In the genomic region with DNA sequence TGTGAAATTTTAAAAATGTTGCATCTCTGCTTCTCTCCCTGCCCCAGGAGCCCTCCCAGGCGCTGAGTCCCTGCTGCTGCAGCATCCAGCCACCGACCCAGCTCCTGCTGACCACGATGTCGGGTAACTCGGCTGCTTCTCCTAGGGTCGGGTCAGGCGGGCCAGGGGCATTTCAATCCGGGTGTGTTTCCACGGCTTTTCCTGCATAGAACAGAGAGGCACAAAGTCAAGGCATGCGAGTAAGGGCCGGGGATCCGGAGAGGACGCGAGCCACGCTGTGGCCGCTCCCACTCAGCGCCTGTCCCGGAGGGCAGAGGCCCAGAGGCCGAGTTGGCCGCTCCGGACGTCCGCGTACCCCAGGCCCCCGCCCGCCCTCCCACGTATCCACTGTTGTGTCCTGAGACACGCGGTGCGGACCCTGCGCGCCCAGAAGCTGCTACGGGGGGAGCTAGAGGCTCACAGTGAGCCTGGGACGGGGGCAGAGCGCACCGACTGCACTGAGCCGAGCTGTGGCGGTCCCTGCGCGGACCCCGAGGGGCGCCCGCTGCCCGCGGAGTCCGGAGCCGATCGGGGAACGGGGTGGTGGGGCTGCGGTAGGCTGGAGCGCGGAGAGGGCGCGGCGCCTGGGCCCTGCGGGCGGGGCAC, we compare ENCODE assay signal across 8 cellular contexts. TPM values are rescaled to one million over a fixed set of nuclear protein-coding genes. Genes with fewer than 3 reads are reported as not detected.
DNase-seq lines count a peak whose midpoint lies in the region; ATAC-seq and TF ChIP-seq lines count a peak whose summit lies in the region.

A gene with protein sequence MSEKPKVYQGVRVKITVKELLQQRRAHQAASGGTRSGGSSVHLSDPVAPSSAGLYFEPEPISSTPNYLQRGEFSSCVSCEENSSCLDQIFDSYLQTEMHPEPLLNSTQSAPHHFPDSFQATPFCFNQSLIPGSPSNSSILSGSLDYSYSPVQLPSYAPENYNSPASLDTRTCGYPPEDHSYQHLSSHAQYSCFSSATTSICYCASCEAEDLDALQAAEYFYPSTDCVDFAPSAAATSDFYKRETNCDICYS (plus strand): TSS at position 81 of the 645 bp plus-strand sequence. CDS start 36 bp downstream, at position 117.

- H3K4me1 ChIP-seq in transverse colon = peaks cover 10 to 36% (median 28%) of the 10 kb centered on the region in 4 donors

- H3K9me3 ChIP-seq in transverse colon = no peaks in the 10 kb centered on the region

- peak within 1 kb of the TSS; percentile 86 to 91 (median 89) for H3K27ac ChIP-seq in transverse colon

- DNase-seq in AG04449 (ENCODE audit: low read depth, low spot score) (no peak), astrocyte of the hippocampus (ENCODE audit: low read depth, low spot score) (peak; percentile 11), lower leg skin (ENCODE audit: low spot score in 2 of 2) (no peak), transverse colon (no peak), NCI-H748 treated with DMSO at 0.1 percent for 48 hours (lab: John Stamatoyannopoulos, UW) (no peak), DMS114 treated with DMSO at 0.1 percent for 48 hours (lab: John Stamatoyannopoulos, UW; ENCODE audit: unreplicated experiment) (no peak)
- DNase-seq in activated CD4-positive, alpha-beta T cell treated with anti-CD3 and anti-CD28 coated beads, Interleukin-2, amount 50 U/mL, for 4 hours = no peak

- TF ChIP-seq POLR2A in lower leg skin (IDR thresholded peaks at IDR 0.05) (no peak), transverse colon (IDR thresholded peaks at IDR 0.05) (no peak)

- ATAC-seq in HG02588 (IDR thresholded peaks at IDR 0.05; ENCODE audit: unreplicated experiment) = peak; percentile 31

- 12 to 20% methylated on average over 21 to 31 of the region's 57 CpGs for WGBS in lower leg skin, 2 donors
- 15% methylated on average over 24 of the region's 57 CpGs; no CpG with 5 or more reads in 1 of the 2 donors for whole genome bisulfite sequencing in transverse colon (ENCODE audit: low coverage in 1 of 2), 2 donors

- H3K36me3 ChIP-seq in transverse colon = no peaks in the 10 kb centered on the region

- intact Hi-C loops in lower leg skin (cut with DNase I; ENCODE audit: low total_unique reads) = no loop called here
- intact Hi-C loops in transverse colon (cut with DNase I; ENCODE audit: low total_unique reads) = loop anchor here (5.0 kb wide), 1 partner anchor 119 kb away; no protein-coding TSS in a partner anchor

- POLR2A ChIA-PET in AG04449 (lab: Yijun Ruan, JAX) = no interaction called here

- TF ChIP-seq CTCF in AG04449 (IDR thresholded peaks at IDR 0.05; ENCODE audit: insufficient read depth, low read length, missing control alignments) (no peak), lower leg skin (IDR thresholded peaks at IDR 0.05) (no peak), transverse colon (IDR thresholded peaks at IDR 0.05) (no peak)

- H3K4me3 ChIP-seq in AG04449 (ENCODE audit: low read depth, low read length) (peak within 1 kb of the TSS; percentile 41), lower leg skin (ENCODE audit: low read depth, poor library complexity, severe bottlenecking) (peak within 1 kb of the TSS; percentile 19), transverse colon (peak within 1 kb of the TSS; percentile 61 to 72 (median 66))

- in situ Hi-C loops in transverse colon (cut with MboI; ENCODE audit: low pct_ligation_motif_present in 1 of 4, low pct_unique_long_range_greater_than_20kb in 1 of 4, low sequenced_read_pairs in 3 of 4) = no loop called here

- TF ChIP-seq EP300 in transverse colon (IDR thresholded peaks at IDR 0.05; ENCODE audit: low read depth) = no peak

- no peaks in the 10 kb centered on the region for H3K27me3 ChIP-seq in transverse colon

- CTCF ChIA-PET in AG04449 (lab: Yijun Ruan, JAX) = interaction anchor here (0.6 to 1.0 kb wide), 2 partner anchors 11 to 865 kb away, joined by 3 to 4 read pairs; no protein-coding TSS in a partner anchor

RNA-seq across cellular contexts. Expression of the gene that starts here (rescaled TPM):
- total RNA-seq in lower leg skin = not detected
- 1 to 10 TPM; 6.0 to 9.6 (median 7.1) TPM for total RNA-seq in transverse colon

Comparison
In these comparisons a context has a peak if more than half of its experiments do, and no peak if none do; other contexts are left out.
1. RNA of the gene that starts here (total RNA-seq): 6.0 to 9.6 TPM in transverse colon; not detected in lower leg skin; every median in the first group is over 4 times any median in the second.
2. Peak in every context shown above with its lines, with median percentiles within 50 percentile points of each other: H3K4me3 ChIP-seq.